In genomic region chr14:73027546-73027945, GRCh38 we compare ENCODE assay signal across 1 cellular context.
TF ChIP-seq lines count a peak whose summit lies in the region.

No MANE protein-coding gene starts in this region.

TF ChIP-seq in GM12878, 131 proteins besides CTCF, POLR2A, EP300 and RAD21:
- TF ChIP-seq RAD51 (IDR thresholded peaks at IDR 0.05) (no peak), GATAD2B (conservative IDR thresholded peaks at IDR 0.05; ENCODE audit: low read depth) (no peak), CHD2 (IDR thresholded peaks at IDR 0.05; ENCODE audit: borderline replicate concordance, low read depth, low read length) (no peak), ZBED1 (IDR thresholded peaks at IDR 0.05; ENCODE audit: borderline replicate concordance) (no peak), SRF (IDR thresholded peaks at IDR 0.05; ENCODE audit: low read depth in 2 of 2, low read length in 2 of 2) (no peak), PAX8 (IDR thresholded peaks at IDR 0.05) (no peak), ZBTB40 (IDR thresholded peaks at IDR 0.05; ENCODE audit: borderline replicate concordance) (no peak), HDGF (IDR thresholded peaks at IDR 0.05) (no peak), NR2F1 (conservative IDR thresholded peaks at IDR 0.05) (no peak), JUND (IDR thresholded peaks at IDR 0.05; ENCODE audit: low read depth, low read length) (no peak), ZNF687 (IDR thresholded peaks at IDR 0.05) (0 out of 2 replicates have a peak, but pooled peaks have one; percentile 6), JUNB (IDR thresholded peaks at IDR 0.05) (no peak), MEF2B (IDR thresholded peaks at IDR 0.05; ENCODE audit: partially characterized antibody, poor library complexity, severe bottlenecking) (no peak), MTA3 (IDR thresholded peaks at IDR 0.05; ENCODE audit: borderline replicate concordance, low read length) (no peak), POU2F2 (IDR thresholded peaks at IDR 0.05; ENCODE audit: borderline replicate concordance, low read depth, low read length) (no peak), MLLT1 (IDR thresholded peaks at IDR 0.05) (peak; percentile 42), NFYA (IDR thresholded peaks at IDR 0.05; ENCODE audit: borderline replicate concordance, low read depth, low read length) (no peak), NFIC (IDR thresholded peaks at IDR 0.05; ENCODE audit: low read depth, low read length) (peak; percentile 41; the same call in 1 of the 2 replicates), BACH1 (IDR thresholded peaks at IDR 0.05; ENCODE audit: borderline replicate concordance) (no peak), PML (IDR thresholded peaks at IDR 0.05; ENCODE audit: low read length) (no peak), SMC3 (IDR thresholded peaks at IDR 0.05; ENCODE audit: borderline replicate concordance, low read length) (no peak), SMAD1 (IDR thresholded peaks at IDR 0.05; ENCODE audit: low read depth, partially characterized antibody) (no peak), CREB1 (IDR thresholded peaks at IDR 0.05; ENCODE audit: low read depth) (no peak)
- TF ChIP-seq, protein P1, sequence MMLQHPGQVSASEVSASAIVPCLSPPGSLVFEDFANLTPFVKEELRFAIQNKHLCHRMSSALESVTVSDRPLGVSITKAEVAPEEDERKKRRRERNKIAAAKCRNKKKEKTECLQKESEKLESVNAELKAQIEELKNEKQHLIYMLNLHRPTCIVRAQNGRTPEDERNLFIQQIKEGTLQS (IDR thresholded peaks at IDR 0.05; ENCODE audit: borderline replicate concordance, extremely low read depth, low read depth, low read length): no peak
